Comparison of ENCODE assay signal across 8 cellular contexts in the genomic region with DNA sequence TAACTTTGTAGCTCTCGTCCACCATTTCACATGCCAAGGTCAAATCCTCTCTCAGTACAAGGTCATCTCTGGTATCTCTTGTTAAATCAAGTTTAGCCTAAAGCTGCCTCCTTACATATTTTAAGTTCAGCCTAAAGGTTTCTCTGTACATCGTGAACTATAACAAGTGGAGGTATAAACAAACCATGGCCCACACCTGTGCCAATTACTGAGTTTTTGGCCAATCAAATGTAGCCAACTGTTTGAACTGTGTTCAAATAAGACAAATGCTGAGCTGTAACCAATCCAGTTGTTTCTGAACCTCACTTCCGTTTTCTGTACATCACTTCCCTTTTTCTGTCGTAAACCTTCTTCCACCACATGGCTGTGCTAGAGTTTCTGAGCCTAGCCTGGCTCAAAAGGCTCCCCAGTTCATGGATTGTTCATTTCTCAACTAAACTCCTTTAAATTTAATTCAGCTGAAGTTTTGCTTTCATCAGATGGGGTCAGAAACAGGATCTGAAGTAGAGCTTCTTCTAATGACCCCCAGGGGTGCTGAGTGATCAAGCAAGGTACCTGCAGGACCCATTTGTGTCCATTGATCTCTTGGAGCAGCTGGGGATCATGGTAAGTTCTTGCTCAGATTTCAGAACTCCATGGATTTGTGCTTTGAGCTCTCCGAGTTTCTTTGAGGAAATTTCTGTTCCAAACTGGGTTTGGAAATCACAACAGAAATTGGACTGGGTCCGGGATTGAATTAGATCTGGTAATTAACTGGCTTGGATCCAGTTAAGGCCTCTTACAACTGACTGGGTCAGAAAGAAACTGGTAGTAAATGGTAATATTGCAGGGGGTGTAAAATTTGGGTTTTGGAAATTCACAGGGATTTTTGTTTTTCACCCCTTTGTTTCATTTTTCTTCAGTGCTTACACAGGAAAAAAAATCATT. TPM values are rescaled to one million over a fixed set of nuclear protein-coding genes. Genes with fewer than 3 reads are reported as not detected.
DNase-seq lines count a peak whose midpoint lies in the region; ATAC-seq and TF ChIP-seq lines count a peak whose summit lies in the region.

No MANE protein-coding gene starts in this region.

- peaks cover 26% of the 10 kb centered on the region for H3K36me3 Mint-ChIP-seq in activated CD4-positive, alpha-beta memory T cell treated with anti-CD3 and anti-CD28 coated beads for 36 hours
- no peaks in the 10 kb centered on the region for H3K36me3 Mint-ChIP-seq in mesothelial cell of epicardium

- no peaks in the 10 kb centered on the region for H3K27me3 Mint-ChIP-seq in activated CD4-positive, alpha-beta memory T cell treated with anti-CD3 and anti-CD28 coated beads for 36 hours
- H3K27me3 Mint-ChIP-seq in mesothelial cell of epicardium (ENCODE audit: low read depth): peaks cover 2% of the 10 kb centered on the region

- intact Hi-C loops in activated CD4-positive, alpha-beta memory T cell treated with anti-CD3 and anti-CD28 coated beads for 36 hours (cut with micrococcal nuclease): loop anchor here (1.0 kb wide), 1 partner anchor 12 kb away; no protein-coding TSS in a partner anchor
- intact Hi-C loops in mucosa of descending colon (cut with DNase I, micrococcal nuclease): no loop called here

- peak; percentile 80 for ATAC-seq in GM21576 (IDR thresholded peaks at IDR 0.05; ENCODE audit: unreplicated experiment)
- ATAC-seq in mucosa of descending colon: peak; percentile 76

- peak; percentile 93 for DNase-seq in GM12864 (ENCODE audit: low read depth)
- peak; percentile 29 for DNase-seq in MG63
- DNase-seq in activated CD4-positive, alpha-beta memory T cell treated with anti-CD3 and anti-CD28 coated beads for 36 hours: peak; percentile 44
- no peak for DNase-seq in mucosa of descending colon
- no peak for DNase-seq in NCI-H2196 treated with DMSO at 0.1 percent for 48 hours (lab: John Stamatoyannopoulos, UW; ENCODE audit: unreplicated experiment)
- DNase-seq in NCI-H1417 treated with DMSO at 0.1 percent for 48 hours (lab: John Stamatoyannopoulos, UW): no peak
- DNase-seq in mesothelial cell of epicardium (ENCODE audit: low spot score in 2 of 2, unreplicated experiment in 2 of 2): no peak

- CTCF ChIA-PET in activated CD4-positive, alpha-beta memory T cell treated with anti-CD3 and anti-CD28 coated beads for 36 hours (lab: Charles Lee): interaction anchor here (0.7 to 6.0 kb wide), 10 partner anchors 9 to 973 kb away, joined by 3 to 40 read pairs (median 4); a partner anchor contains a TSS

- peak; percentile 22 for TF ChIP-seq CTCF in GM12864 (IDR thresholded peaks at IDR 0.05; ENCODE audit: low read depth, low read length, missing control alignments)
- no peak for TF ChIP-seq CTCF in mucosa of descending colon (IDR thresholded peaks at IDR 0.05)
- TF ChIP-seq CTCF in mesothelial cell of epicardium (IDR thresholded peaks at IDR 0.05; ENCODE audit: unreplicated experiment): no peak

- H3K36me3 ChIP-seq in MG63: peaks cover 36% of the 10 kb centered on the region
- no peaks in the 10 kb centered on the region for H3K36me3 ChIP-seq in mucosa of descending colon (ENCODE audit: low read depth)

- POLR2A ChIA-PET in activated CD4-positive, alpha-beta memory T cell treated with anti-CD3 and anti-CD28 coated beads for 36 hours (lab: Charles Lee): interaction anchor here (0.8 to 4.0 kb wide), 4 partner anchors 12 to 211 kb away, joined by 3 to 36 read pairs (median 10); a partner anchor contains a TSS

- H3K27ac Mint-ChIP-seq in activated CD4-positive, alpha-beta memory T cell treated with anti-CD3 and anti-CD28 coated beads for 36 hours: peak overlapping the region; percentile 83
- no peak overlapping the region for H3K27ac Mint-ChIP-seq in mesothelial cell of epicardium

- H3K4me1 Mint-ChIP-seq in activated CD4-positive, alpha-beta memory T cell treated with anti-CD3 and anti-CD28 coated beads for 36 hours (ENCODE audit: low read depth): peaks cover 24% of the 10 kb centered on the region
- H3K4me1 Mint-ChIP-seq in mesothelial cell of epicardium: no peaks in the 10 kb centered on the region

- H3K9me3 Mint-ChIP-seq in activated CD4-positive, alpha-beta memory T cell treated with anti-CD3 and anti-CD28 coated beads for 36 hours: no peaks in the 10 kb centered on the region
- no peaks in the 10 kb centered on the region for H3K9me3 Mint-ChIP-seq in mesothelial cell of epicardium

- peak overlapping the region; percentile 84 for H3K4me3 Mint-ChIP-seq in activated CD4-positive, alpha-beta memory T cell treated with anti-CD3 and anti-CD28 coated beads for 36 hours
- no peak overlapping the region for H3K4me3 Mint-ChIP-seq in mesothelial cell of epicardium

- no peaks in the 10 kb centered on the region for H3K9me3 ChIP-seq in MG63
- H3K9me3 ChIP-seq in mucosa of descending colon: no peaks in the 10 kb centered on the region

- peak overlapping the region; percentile 54 for H3K4me3 ChIP-seq in GM12864 (ENCODE audit: low read depth, low read length)
- peak overlapping the region; percentile 78 for H3K4me3 ChIP-seq in MG63
- H3K4me3 ChIP-seq in mucosa of descending colon: no peak overlapping the region

- no peaks in the 10 kb centered on the region for H3K27me3 ChIP-seq in MG63

- H3K4me1 ChIP-seq in mucosa of descending colon (ENCODE audit: low read depth): no peaks in the 10 kb centered on the region

RNA-seq across cellular contexts. Expression of a gene that starts 11.0 kb away (rescaled TPM):
- total RNA-seq in MG63 (2014; rRNA removed; shearing (Covaris generic); ENCODE audit: low replicate concordance): 164 and 230 TPM in 2 replicates
- total RNA-seq in activated CD4-positive, alpha-beta memory T cell treated with anti-CD3 and anti-CD28 coated beads for 36 hours: 10 to 100 TPM; 48.4 to 51.9 TPM
- 100 to 1,000 TPM; 119 to 342 (median 206) TPM for total RNA-seq in mucosa of descending colon
- 36.7 to 39.5 TPM (median 36.9 TPM) in 3 replicates for total RNA-seq in mesothelial cell of epicardium

Comparison
In these comparisons a context has a peak if more than half of its experiments do, and no peak if none do; other contexts are left out.
1. DNase-seq: peak in GM12864 (single experiment), MG63 (single experiment) and activated CD4-positive, alpha-beta memory T cell treated with anti-CD3 and anti-CD28 coated beads for 36 hours (single experiment); none in mucosa of descending colon (0 of 3), NCI-H2196 treated with DMSO at 0.1 percent for 48 hours (single experiment), NCI-H1417 treated with DMSO at 0.1 percent for 48 hours (single experiment) and mesothelial cell of epicardium (0 of 2).